ENCODE assay signal across 17 cellular contexts in genomic region chr10:12056758-12057157, GRCh38.
"Had no signal": no experiment of that assay in that cellular context is flagged by ENCODE, and none has a peak within 500 bp of the region (broad histone marks: within the 10 kb centered on the region; RNA-seq: fewer than 3 reads in every experiment).

No MANE protein-coding gene starts in this region.

- ATAC-seq: activated naive CD4-positive, alpha-beta T cell treated with anti-CD3 and anti-CD28 coated beads, Interleukin-2, amount 50 U/mL, for 72 hours; left lung; stimulated activated naive CD8-positive, alpha-beta T cell treated with anti-CD3 and anti-CD28 coated beads, Interleukin-15, Interleukin-2, amounts not matched to agents 100 U/mL and 50 U/mL, for 24 hours; T-cell had no signal

- H3K27me3 ChIP-seq: ascending aorta, breast epithelium, left lung, thyroid gland had no signal

- H3K9me3 ChIP-seq: ascending aorta, breast epithelium, left lung, prostate gland, thyroid gland had no signal

- H3K27ac ChIP-seq: ascending aorta, breast epithelium, left lung, prostate gland, thyroid gland had no signal

- H3K36me3 ChIP-seq: ascending aorta, breast epithelium, left lung, prostate gland, thyroid gland had no signal

- DNase-seq: activated T-cell treated with anti-CD3 and anti-CD28 coated beads, Interleukin-2, amount 50 U/mL, for 1 hour; cortex of kidney; glutamatergic neuron; hippocampal formation; kidney glomerular epithelial cell; left lung; naive B cell; stimulated activated CD4-positive, alpha-beta T cell treated with anti-CD3 and anti-CD28 coated beads, Interleukin-4, amount 100 ng/mL, for 1 hour; stimulated activated naive CD8-positive, alpha-beta T cell treated with anti-CD3 and anti-CD28 coated beads, Interleukin-15, Interleukin-2, amounts not matched to agents 100 U/mL and 50 U/mL, for 24 hours; T-cell; thyroid gland had no signal

- H3K4me1 ChIP-seq: breast epithelium, prostate gland had no signal

- FAIRE-seq: frontal cortex had no signal

- H3K4me3 ChIP-seq: ascending aorta, breast epithelium, left lung, lung, prostate gland, thyroid gland had no signal
